ENCODE assay signal across 4 cellular contexts in the genomic region with DNA sequence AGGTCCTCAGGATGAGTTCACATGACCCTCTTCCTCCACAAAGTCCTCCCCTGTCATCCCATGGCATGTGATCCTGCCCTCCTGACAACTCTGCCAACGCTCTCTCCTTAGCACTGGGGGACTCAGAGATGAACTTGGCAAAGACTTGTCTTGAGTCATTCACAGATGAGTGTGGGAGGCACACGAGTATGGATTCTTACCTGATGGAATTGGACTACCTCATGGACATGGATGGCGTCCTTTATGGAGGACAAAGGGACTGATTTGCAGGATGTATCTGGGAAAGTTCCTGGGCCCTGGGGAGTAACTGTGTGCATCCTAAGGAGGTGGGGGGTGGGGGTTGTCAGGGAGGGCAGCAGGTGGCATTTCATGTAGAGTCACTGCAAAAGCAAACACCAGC. TPM values are rescaled to one million over a fixed set of nuclear protein-coding genes. Genes with fewer than 3 reads are reported as not detected.
"Had no signal": no experiment of that assay in that cellular context is flagged by ENCODE, and none has a peak within 500 bp of the region (broad histone marks: within the 10 kb centered on the region; RNA-seq: fewer than 3 reads in every experiment).

No MANE protein-coding gene starts in this region.

- H3K4me3 ChIP-seq: GM12878 had no signal

- DNase-seq: GDM1, GF-D8 had no signal

- ATAC-seq: GM12878 had no signal

RNA-seq across cellular contexts. Expression of gene TF, which starts 46.3 kb away (rescaled TPM):
- total RNA-seq: G401 had no signal
